ENCODE assay signal across 17 cellular contexts in the genomic region with DNA sequence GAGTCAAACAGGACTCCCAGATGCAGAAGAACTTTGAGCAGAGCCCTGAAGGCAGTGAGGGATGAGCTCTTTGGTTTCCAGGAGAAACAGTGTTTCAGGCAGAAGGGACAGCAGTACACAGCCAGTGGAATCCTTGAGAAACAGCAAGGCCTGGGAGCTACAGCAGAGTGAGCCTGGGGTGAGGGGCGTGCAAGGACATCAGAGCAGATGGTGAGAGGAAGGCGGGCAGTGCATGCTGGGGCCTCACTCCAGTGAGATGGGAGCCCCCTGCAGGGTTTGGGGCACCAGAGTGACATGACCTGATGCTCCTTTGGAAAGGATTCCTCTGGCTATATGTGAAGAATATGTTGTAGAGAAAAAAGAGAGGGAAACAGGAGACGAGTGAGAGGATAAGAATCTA.
DNase-seq lines count a peak whose midpoint lies in the region; TF ChIP-seq lines count a peak whose summit lies in the region.
"Had no signal": no experiment of that assay in that cellular context is flagged by ENCODE, and none has a peak within 500 bp of the region (broad histone marks: within the 10 kb centered on the region; RNA-seq: fewer than 3 reads in every experiment).

No MANE protein-coding gene starts in this region.

- peaks cover 74% of the 10 kb centered on the region for H3K4me1 Mint-ChIP-seq in nephron

- TF ChIP-seq CTCF in nephron (IDR thresholded peaks at IDR 0.05; ENCODE audit: unreplicated experiment in 3 of 3) (no peak), GM13976 (IDR thresholded peaks at IDR 0.05; ENCODE audit: borderline replicate concordance, control extremely low read depth, extremely low read depth, insufficient read depth, missing control alignments) (no peak)

- peak overlapping the region; percentile 64 to 77 (median 72) for H3K27ac Mint-ChIP-seq in nephron
- H3K27ac Mint-ChIP-seq: activated CD8-positive, alpha-beta T cell treated with anti-CD3 and anti-CD28 coated beads, Interleukin-2, amount 10 ng/mL, durations not matched to agents 7 days and 5 days; activated naive CD8-positive, alpha-beta T cell; activated T-cell treated with anti-CD3 and anti-CD28 coated beads, Interleukin-2, amount 50 U/mL, for 72 hours had no signal

- no peak overlapping the region for H3K4me3 Mint-ChIP-seq in nephron
- H3K4me3 Mint-ChIP-seq: activated CD8-positive, alpha-beta T cell treated with anti-CD3 and anti-CD28 coated beads, Interleukin-2, amount 10 ng/mL, durations not matched to agents 7 days and 5 days; activated naive CD8-positive, alpha-beta T cell; activated T-cell treated with anti-CD3 and anti-CD28 coated beads, Interleukin-2, amount 50 U/mL, for 72 hours had no signal

- peak; percentile 19 for DNase-seq in EH (ENCODE audit: low read depth)
- peak; percentile 65 for DNase-seq in NCI-H524 treated with DMSO at 0.1 percent for 48 hours (lab: John Stamatoyannopoulos, UW)
- peak; percentile 8 for DNase-seq in cerebellum (ENCODE audit: low spot score)
- DNase-seq in NCI-H2029 (lab: John Stamatoyannopoulos, UW): no peak
- DNase-seq in GM13976 (ENCODE audit: low spot score): no peak
- no peak for DNase-seq in NCI-H2081 (lab: John Stamatoyannopoulos, UW)
- no peak for DNase-seq in COR-L47 (lab: John Stamatoyannopoulos, UW)
- DNase-seq: activated CD8-positive, alpha-beta T cell treated with anti-CD3 and anti-CD28 coated beads, Interleukin-2, amount 10 ng/mL, durations not matched to agents 7 days and 5 days; activated T-cell treated with anti-CD3 and anti-CD28 coated beads, Interleukin-2, amount 50 U/mL, for 72 hours; body of pancreas; left ventricle myocardium inferior; NCI-H1436 treated with DMSO at 0.1 percent for 48 hours; NCI-H510A; Right ventricle myocardium superior; stimulated activated CD4-positive, alpha-beta T cell treated with anti-CD3 and anti-CD28 coated beads, Interleukin-2, amount 100 ng/mL, for 24 hours had no signal

- H3K36me3 Mint-ChIP-seq in nephron (ENCODE audit: low read depth): no peaks in the 10 kb centered on the region
- H3K36me3 Mint-ChIP-seq: activated naive CD8-positive, alpha-beta T cell had no signal

- H3K9me3 Mint-ChIP-seq in nephron: peaks cover 6% of the 10 kb centered on the region
- H3K9me3 Mint-ChIP-seq: activated T-cell treated with anti-CD3 and anti-CD28 coated beads, Interleukin-2, amount 50 U/mL, for 72 hours had no signal

- H3K27me3 Mint-ChIP-seq in nephron (ENCODE audit: low read depth): no peaks in the 10 kb centered on the region
- H3K27me3 Mint-ChIP-seq: activated naive CD8-positive, alpha-beta T cell had no signal

- in situ Hi-C loops in GM13976 (cut with MboI; ENCODE audit: low sequenced_read_pairs, unreplicated experiment): no loop called here

Comparison
In these comparisons a context has a peak if more than half of its experiments do, and no peak if none do; other contexts are left out.
1. DNase-seq: peak in EH (single experiment), NCI-H524 treated with DMSO at 0.1 percent for 48 hours (single experiment) and cerebellum (single experiment); none in NCI-H2029 (single experiment), GM13976 (single experiment), NCI-H2081 (0 of 2) and COR-L47 (single experiment).